Comparison of ENCODE assay signal across 13 cellular contexts in the genomic region with DNA sequence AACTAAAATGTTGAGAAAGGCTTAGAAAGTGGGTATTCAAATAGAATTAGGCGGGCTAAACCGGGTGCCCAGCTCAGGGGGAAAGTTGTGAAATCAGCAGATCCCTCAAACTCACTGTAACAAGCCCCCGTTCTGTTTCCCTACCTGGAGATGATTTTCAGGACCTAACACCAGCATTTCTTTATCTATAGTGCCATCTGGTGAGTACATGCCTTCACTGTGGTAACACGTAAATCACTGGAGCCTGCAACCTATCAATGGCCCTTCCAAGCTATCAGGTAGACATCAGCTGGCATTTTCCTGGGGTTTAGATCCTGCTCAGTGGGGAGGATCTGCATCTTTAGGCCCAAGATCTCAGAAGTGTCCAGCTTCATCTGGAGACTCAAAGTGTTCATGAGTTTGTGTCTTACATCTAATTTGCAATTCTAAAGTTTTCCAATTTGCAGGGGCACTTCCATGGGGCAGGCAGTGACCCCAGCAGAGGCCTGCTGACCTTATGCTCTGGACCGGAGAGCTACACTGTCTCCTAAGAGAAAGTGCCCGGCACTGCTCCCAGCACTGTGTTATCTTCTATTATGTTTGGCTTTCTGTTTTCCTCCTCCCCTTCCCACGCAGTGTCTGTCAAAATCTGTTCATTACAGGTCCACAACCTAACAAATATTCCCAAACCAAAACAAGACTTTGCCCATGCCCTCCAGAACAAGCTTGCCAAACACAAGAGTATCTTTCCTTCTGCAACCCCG.
DNase-seq lines count a peak whose midpoint lies in the region; ATAC-seq and TF ChIP-seq lines count a peak whose summit lies in the region.
"Had no signal": no experiment of that assay in that cellular context is flagged by ENCODE, and none has a peak within 500 bp of the region (broad histone marks: within the 10 kb centered on the region; RNA-seq: fewer than 3 reads in every experiment).

No MANE protein-coding gene starts in this region.

- DNase-seq in GM12865 (ENCODE audit: low read depth), result peak; percentile 28
- peak; percentile 33 for DNase-seq in NAMALWA (ENCODE audit: low spot score)
- DNase-seq in neural progenitor cell (ENCODE audit: low spot score), result peak; percentile 52
- no peak for DNase-seq in HuH-7.5 (ENCODE audit: low spot score)
- DNase-seq in stimulated activated naive CD4-positive, alpha-beta T cell treated with Interleukin-2 at 50 U/mL for 16 hours (lab: John Stamatoyannopoulos, UW), result no peak
- no peak for DNase-seq in activated naive CD4-positive, alpha-beta T cell treated with Interleukin-2 at 50 U/mL for 16 hours
- DNase-seq: activated naive CD4-positive, alpha-beta T cell treated with anti-CD3 and anti-CD28 coated beads, Interleukin-2, amount 50 U/mL, for 16 hours; left colon; NCI-H774; sigmoid colon had no signal

- H3K4me3 ChIP-seq in GM12865 (ENCODE audit: low read depth, low read length) (no peak overlapping the region), neural progenitor cell (no peak overlapping the region)
- H3K4me3 ChIP-seq: sigmoid colon had no signal

- no peaks in the 10 kb centered on the region for H3K79me2 ChIP-seq in neural progenitor cell (ENCODE audit: low read depth)

- no peaks in the 10 kb centered on the region for H3K36me3 ChIP-seq in neural progenitor cell
- H3K36me3 ChIP-seq: sigmoid colon had no signal

- H2AFZ ChIP-seq in neural progenitor cell (replicated peaks), result no peak overlapping the region

- no peaks in the 10 kb centered on the region for H3K36me3 Mint-ChIP-seq in neural progenitor cell

- no peaks in the 10 kb centered on the region for H4K20me1 ChIP-seq in neural progenitor cell (ENCODE audit: low read depth)

- H3K9me3 ChIP-seq in neural progenitor cell (ENCODE audit: low read depth), result no peaks in the 10 kb centered on the region
- H3K9me3 ChIP-seq: sigmoid colon had no signal

- H3K4me1 ChIP-seq in neural progenitor cell, result no peaks in the 10 kb centered on the region
- H3K4me1 ChIP-seq: sigmoid colon had no signal

- no peaks in the 10 kb centered on the region for H3F3A ChIP-seq in neural progenitor cell (ENCODE audit: low read depth)

- ATAC-seq in HG02759 (IDR thresholded peaks at IDR 0.05; ENCODE audit: unreplicated experiment), result no peak
- ATAC-seq: activated CD4-positive, CD25-positive, alpha-beta regulatory T cell treated with anti-CD3 and anti-CD28 coated beads, Interleukin-2, amount 50 U/mL, for 24 hours; left colon had no signal

- no peak overlapping the region for H3K9ac ChIP-seq in neural progenitor cell

- H3K27ac ChIP-seq in VCaP, result no peak overlapping the region
- H3K27ac ChIP-seq in neural progenitor cell, result no peak overlapping the region
- H3K27ac ChIP-seq: sigmoid colon had no signal

- H3K4me1 Mint-ChIP-seq in neural progenitor cell, result peaks cover 17% of the 10 kb centered on the region

- peaks cover 4% of the 10 kb centered on the region for H3K27me3 Mint-ChIP-seq in neural progenitor cell (ENCODE audit: insufficient read depth, low read depth)

- peaks cover 31% of the 10 kb centered on the region for H3K27me3 ChIP-seq in neural progenitor cell
- H3K27me3 ChIP-seq: sigmoid colon had no signal

- peak; percentile 18 for TF ChIP-seq CTCF in GM12865 (IDR thresholded peaks at IDR 0.05; ENCODE audit: insufficient read depth, low read depth, low read length, missing control alignments)
- peak; percentile 31; the same call in 1 of the 2 replicates for TF ChIP-seq CTCF in VCaP (conservative IDR thresholded peaks at IDR 0.05)
- peak; percentile 51 for TF ChIP-seq CTCF in neural progenitor cell (IDR thresholded peaks at IDR 0.05)

- no peak overlapping the region for H3K4me2 ChIP-seq in neural progenitor cell

- no peaks in the 10 kb centered on the region for H3K9me3 Mint-ChIP-seq in neural progenitor cell

- H3K4me3 Mint-ChIP-seq in neural progenitor cell, result no peak overlapping the region

- peak overlapping the region; percentile 11 for H3K27ac Mint-ChIP-seq in neural progenitor cell

Comparison
In these comparisons a context has a peak if more than half of its experiments do, and no peak if none do; other contexts are left out.
1. DNase-seq: peak in GM12865 (single experiment), NAMALWA (single experiment) and neural progenitor cell (single experiment); none in HuH-7.5 (single experiment), stimulated activated naive CD4-positive, alpha-beta T cell treated with Interleukin-2 at 50 U/mL for 16 hours (single experiment) and activated naive CD4-positive, alpha-beta T cell treated with Interleukin-2 at 50 U/mL for 16 hours (single experiment).
2. Peak in every context shown above with its lines, with median percentiles within 50 percentile points of each other: CTCF ChIP-seq.